27 cellular contexts compared by ENCODE assay signal in the genomic region with DNA sequence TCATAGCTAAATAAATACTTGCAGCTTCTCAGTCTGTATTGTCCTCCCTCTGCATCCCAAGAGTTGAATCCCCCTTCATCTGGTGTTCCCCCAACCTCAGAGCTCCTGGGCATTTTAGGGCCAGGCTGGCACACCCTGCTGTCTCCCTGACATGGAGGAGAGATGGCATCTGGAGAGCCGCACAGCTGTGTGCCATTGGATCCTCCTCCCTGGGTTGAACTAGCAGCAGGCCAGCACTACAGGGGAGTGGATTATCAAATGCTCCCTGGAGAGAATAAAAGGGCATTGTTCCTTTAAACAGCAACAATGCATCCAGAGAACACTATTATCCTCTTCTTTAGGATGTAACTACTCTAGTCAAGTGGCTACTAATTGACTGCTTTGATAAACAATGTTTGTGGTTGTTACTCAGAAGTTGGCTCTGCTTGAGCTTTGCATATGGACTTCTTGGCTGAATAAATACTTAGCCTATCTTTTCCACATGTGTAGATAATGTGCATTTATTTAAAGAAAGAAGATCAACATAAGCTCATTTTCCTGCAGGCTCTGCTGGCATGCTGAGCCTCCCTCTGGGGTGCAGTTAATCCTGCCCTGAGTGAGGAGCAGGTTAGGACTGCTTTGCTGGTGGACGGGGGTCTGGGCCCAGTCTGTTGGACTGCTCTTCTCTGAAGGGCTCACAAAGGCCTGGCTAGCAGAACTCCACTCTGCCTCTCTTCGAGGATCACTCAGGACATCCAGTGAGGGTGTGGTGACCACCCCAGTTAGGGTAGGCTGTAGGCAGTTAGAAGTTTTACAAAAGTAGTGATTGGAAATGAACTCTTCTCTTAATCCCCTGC.
DNase-seq lines count a peak whose midpoint lies in the region; TF ChIP-seq lines count a peak whose summit lies in the region.
"Had no signal": no experiment of that assay in that cellular context is flagged by ENCODE, and none has a peak within 500 bp of the region (broad histone marks: within the 10 kb centered on the region; RNA-seq: fewer than 3 reads in every experiment).

No MANE protein-coding gene starts in this region.

- H3K27ac ChIP-seq in endodermal cell (ENCODE audit: low read depth, low read length) (no peak overlapping the region), hepatocyte (no peak overlapping the region)
- H3K27ac ChIP-seq: BLaER1 treated with 17β-estradiol and CSF1 and Interleukin-3, amounts not matched to agents 10 nM and 100 nM; colonic mucosa; esophagus squamous epithelium; parathyroid adenoma; RWPE1; suprapubic skin; VCaP had no signal

- peaks cover 41% of the 10 kb centered on the region for H3K27me3 Mint-ChIP-seq in endodermal cell (ENCODE audit: insufficient read depth)
- H3K27me3 Mint-ChIP-seq: activated CD4-positive, alpha-beta T cell treated with anti-CD3 and anti-CD28 coated beads, Interleukin-2, amount 10 ng/mL, durations not matched to agents 7 days and 5 days; activated CD8-positive, alpha-beta memory T cell treated with anti-CD3 and anti-CD28 coated beads, Interleukin-2, amount 10 ng/mL, durations not matched to agents 7 days and 5 days; stimulated activated memory B cell treated with anti-CD40 and anti-IgM and Interleukin-4, amounts not matched to agents 10 μg/mL and 1 μg/mL and 100 μg/mL, for 72 hours had no signal

- H4K20me1 ChIP-seq in hepatocyte (ENCODE audit: insufficient read depth, poor library complexity, severe bottlenecking): no peaks in the 10 kb centered on the region
- H4K20me1 ChIP-seq: BLaER1 treated with 17β-estradiol and CSF1 and Interleukin-3, amounts not matched to agents 10 nM and 100 nM had no signal

- no peak overlapping the region for H3K9ac ChIP-seq in endodermal cell (ENCODE audit: extremely low read depth, low read length, poor library complexity, severe bottlenecking)
- H3K9ac ChIP-seq: BLaER1 treated with 17β-estradiol and CSF1 and Interleukin-3, amounts not matched to agents 10 nM and 100 nM; parathyroid adenoma had no signal

- peaks cover 9% of the 10 kb centered on the region for H3K4me1 Mint-ChIP-seq in endodermal cell
- H3K4me1 Mint-ChIP-seq: activated CD4-positive, alpha-beta T cell treated with anti-CD3 and anti-CD28 coated beads, Interleukin-2, amount 10 ng/mL, durations not matched to agents 7 days and 5 days; activated CD8-positive, alpha-beta memory T cell treated with anti-CD3 and anti-CD28 coated beads, Interleukin-2, amount 10 ng/mL, durations not matched to agents 7 days and 5 days; stimulated activated memory B cell treated with anti-CD40 and anti-IgM and Interleukin-4, amounts not matched to agents 10 μg/mL and 1 μg/mL and 100 μg/mL, for 72 hours had no signal

- H3K27me3 ChIP-seq in endodermal cell (ENCODE audit: control insufficient read depth, insufficient read depth, low read length, poor library complexity, severe bottlenecking) (peaks cover 14% of the 10 kb centered on the region), hepatocyte (no peaks in the 10 kb centered on the region)
- H3K27me3 ChIP-seq: BLaER1 treated with 17β-estradiol and CSF1 and Interleukin-3, amounts not matched to agents 10 nM and 100 nM; colonic mucosa; esophagus squamous epithelium; suprapubic skin had no signal

- WGBS in endodermal cell (ENCODE audit: insufficient coverage in 1 of 2, insufficient read length in 1 of 2), 2 experiments: 54 to 57% methylated on average over 2 to 3 of the region's 3 CpGs
- 27% methylated on average over 3 of the region's 3 CpGs for WGBS in hepatocyte (ENCODE audit: low lambda C conversion rate, missing lambda C conversion rate)

- H3K27ac Mint-ChIP-seq in endodermal cell: no peak overlapping the region
- H3K27ac Mint-ChIP-seq: activated CD4-positive, alpha-beta T cell treated with anti-CD3 and anti-CD28 coated beads, Interleukin-2, amount 10 ng/mL, durations not matched to agents 7 days and 5 days; activated CD8-positive, alpha-beta memory T cell treated with anti-CD3 and anti-CD28 coated beads, Interleukin-2, amount 10 ng/mL, durations not matched to agents 7 days and 5 days; activated naive CD4-positive, alpha-beta T cell treated with anti-CD3 and anti-CD28 coated beads for 36 hours; activated T-cell treated with anti-CD3 and anti-CD28 coated beads, Interleukin-2, amount 50 U/mL, for 72 hours; natural killer cell treated with Interleukin-12 subunit alpha and Interleukin-12 subunit beta and Interleukin-15 and Interleukin-18, amount 100 ng/mL, for 72 hours; stimulated activated memory B cell treated with anti-CD40 and anti-IgM and Interleukin-4, amounts not matched to agents 10 μg/mL and 1 μg/mL and 100 μg/mL, for 72 hours had no signal

- H3K9me3 Mint-ChIP-seq in endodermal cell: peaks cover 65% of the 10 kb centered on the region
- H3K9me3 Mint-ChIP-seq: natural killer cell treated with Interleukin-12 subunit alpha and Interleukin-12 subunit beta and Interleukin-15 and Interleukin-18, amount 100 ng/mL, for 72 hours had no signal

- no peak for TF ChIP-seq CTCF in endodermal cell (conservative IDR thresholded peaks at IDR 0.05)
- TF ChIP-seq CTCF in hepatocyte (IDR thresholded peaks at IDR 0.05; ENCODE audit: poor library complexity): no peak

- no peaks in the 10 kb centered on the region for H3K36me3 ChIP-seq in endodermal cell (ENCODE audit: control insufficient read depth, insufficient read depth, low read length)
- H3K36me3 ChIP-seq in hepatocyte (replicated peaks; ENCODE audit: insufficient read depth, low read depth): no peaks in the 10 kb centered on the region
- H3K36me3 ChIP-seq: BLaER1 treated with 17β-estradiol and CSF1 and Interleukin-3, amounts not matched to agents 10 nM and 100 nM; colonic mucosa; esophagus squamous epithelium; suprapubic skin had no signal

- peak; percentile 21 for DNase-seq in COR-L47 (lab: John Stamatoyannopoulos, UW)
- DNase-seq in NCI-H1105 treated with DMSO at 0.1 percent for 48 hours (lab: John Stamatoyannopoulos, UW): peak; percentile 85
- peak; percentile 43 for DNase-seq in NCI-H524 treated with DMSO at 0.1 percent for 48 hours (lab: John Stamatoyannopoulos, UW)
- peak; percentile 78 for DNase-seq in endodermal cell
- DNase-seq in AG08395 (ENCODE audit: low spot score): no peak
- DNase-seq in hepatic stellate cell (ENCODE audit: low spot score): no peak
- no peak for DNase-seq in hepatocyte (ENCODE audit: low spot score)
- no peak for DNase-seq in activated gamma-delta T cell treated with Interleukin-2 at 50 U/mL for 16 hours
- DNase-seq: activated CD4-positive, alpha-beta T cell treated with anti-CD3 and anti-CD28 coated beads, Interleukin-2, amount 10 ng/mL, durations not matched to agents 7 days and 5 days; activated CD8-positive, alpha-beta memory T cell treated with anti-CD3 and anti-CD28 coated beads, Interleukin-2, amount 10 ng/mL, durations not matched to agents 7 days and 5 days; activated naive CD4-positive, alpha-beta T cell treated with anti-CD3 and anti-CD28 coated beads for 36 hours; activated T-cell treated with anti-CD3 and anti-CD28 coated beads, Interleukin-2, amount 50 U/mL, for 72 hours; amniotic stem cell; colonic mucosa; EL; esophagus squamous epithelium; left ventricle myocardium superior; NCI-H187 treated with DMSO at 0.1 percent for 48 hours; right cardiac atrium; stimulated activated CD4-positive, alpha-beta T cell treated with anti-CD3 and anti-CD28 coated beads, Interleukin-4, amount 100 ng/mL, for 1 hour had no signal

- H3K4me1 ChIP-seq in endodermal cell (ENCODE audit: control insufficient read depth, insufficient read depth, low read length) (no peaks in the 10 kb centered on the region), hepatocyte (ENCODE audit: insufficient read depth) (no peaks in the 10 kb centered on the region)
- H3K4me1 ChIP-seq: BLaER1 treated with 17β-estradiol and CSF1 and Interleukin-3, amounts not matched to agents 10 nM and 100 nM; colonic mucosa; esophagus squamous epithelium had no signal

- H3K4me3 Mint-ChIP-seq in endodermal cell: no peak overlapping the region
- H3K4me3 Mint-ChIP-seq: activated CD4-positive, alpha-beta T cell treated with anti-CD3 and anti-CD28 coated beads, Interleukin-2, amount 10 ng/mL, durations not matched to agents 7 days and 5 days; activated CD8-positive, alpha-beta memory T cell treated with anti-CD3 and anti-CD28 coated beads, Interleukin-2, amount 10 ng/mL, durations not matched to agents 7 days and 5 days; activated naive CD4-positive, alpha-beta T cell treated with anti-CD3 and anti-CD28 coated beads for 36 hours; activated T-cell treated with anti-CD3 and anti-CD28 coated beads, Interleukin-2, amount 50 U/mL, for 72 hours; natural killer cell treated with Interleukin-12 subunit alpha and Interleukin-12 subunit beta and Interleukin-15 and Interleukin-18, amount 100 ng/mL, for 72 hours; stimulated activated memory B cell treated with anti-CD40 and anti-IgM and Interleukin-4, amounts not matched to agents 10 μg/mL and 1 μg/mL and 100 μg/mL, for 72 hours had no signal

- no peak overlapping the region for H3K4me2 ChIP-seq in hepatocyte
- H3K4me2 ChIP-seq: BLaER1 treated with 17β-estradiol and CSF1 and Interleukin-3, amounts not matched to agents 10 nM and 100 nM had no signal

- peaks cover 7% of the 10 kb centered on the region for H3K36me3 Mint-ChIP-seq in endodermal cell (ENCODE audit: low read depth)
- H3K36me3 Mint-ChIP-seq: natural killer cell treated with Interleukin-12 subunit alpha and Interleukin-12 subunit beta and Interleukin-15 and Interleukin-18, amount 100 ng/mL, for 72 hours; stimulated activated memory B cell treated with anti-CD40 and anti-IgM and Interleukin-4, amounts not matched to agents 10 μg/mL and 1 μg/mL and 100 μg/mL, for 72 hours had no signal

- H3K9me3 ChIP-seq in endodermal cell (ENCODE audit: control insufficient read depth, low read length): peaks cover 56% of the 10 kb centered on the region
- no peaks in the 10 kb centered on the region for H3K9me3 ChIP-seq in hepatocyte (ENCODE audit: low read depth)
- H3K9me3 ChIP-seq: colonic mucosa, suprapubic skin had no signal

- no peaks in the 10 kb centered on the region for H3K9me2 ChIP-seq in hepatocyte (replicated peaks; ENCODE audit: insufficient read depth)

- H3K4me3 ChIP-seq in endodermal cell (ENCODE audit: low read length) (no peak overlapping the region), hepatocyte (no peak overlapping the region)
- H3K4me3 ChIP-seq: BLaER1 treated with 17β-estradiol and CSF1 and Interleukin-3, amounts not matched to agents 10 nM and 100 nM; colonic mucosa; esophagus squamous epithelium; suprapubic skin had no signal

- no peaks in the 10 kb centered on the region for H3K79me2 ChIP-seq in hepatocyte
- H3K79me2 ChIP-seq: parathyroid adenoma had no signal

- no peak overlapping the region for H2AFZ ChIP-seq in hepatocyte
- H2AFZ ChIP-seq: parathyroid adenoma had no signal

Comparison
In these comparisons a context has a peak if more than half of its experiments do, and no peak if none do; other contexts are left out.
1. DNase-seq: peak in COR-L47 (single experiment), NCI-H1105 treated with DMSO at 0.1 percent for 48 hours (single experiment), NCI-H524 treated with DMSO at 0.1 percent for 48 hours (single experiment) and endodermal cell (single experiment); none in AG08395 (single experiment), hepatic stellate cell (single experiment), hepatocyte (single experiment) and activated gamma-delta T cell treated with Interleukin-2 at 50 U/mL for 16 hours (single experiment).